20 cellular contexts compared by ENCODE assay signal in the genomic region with DNA sequence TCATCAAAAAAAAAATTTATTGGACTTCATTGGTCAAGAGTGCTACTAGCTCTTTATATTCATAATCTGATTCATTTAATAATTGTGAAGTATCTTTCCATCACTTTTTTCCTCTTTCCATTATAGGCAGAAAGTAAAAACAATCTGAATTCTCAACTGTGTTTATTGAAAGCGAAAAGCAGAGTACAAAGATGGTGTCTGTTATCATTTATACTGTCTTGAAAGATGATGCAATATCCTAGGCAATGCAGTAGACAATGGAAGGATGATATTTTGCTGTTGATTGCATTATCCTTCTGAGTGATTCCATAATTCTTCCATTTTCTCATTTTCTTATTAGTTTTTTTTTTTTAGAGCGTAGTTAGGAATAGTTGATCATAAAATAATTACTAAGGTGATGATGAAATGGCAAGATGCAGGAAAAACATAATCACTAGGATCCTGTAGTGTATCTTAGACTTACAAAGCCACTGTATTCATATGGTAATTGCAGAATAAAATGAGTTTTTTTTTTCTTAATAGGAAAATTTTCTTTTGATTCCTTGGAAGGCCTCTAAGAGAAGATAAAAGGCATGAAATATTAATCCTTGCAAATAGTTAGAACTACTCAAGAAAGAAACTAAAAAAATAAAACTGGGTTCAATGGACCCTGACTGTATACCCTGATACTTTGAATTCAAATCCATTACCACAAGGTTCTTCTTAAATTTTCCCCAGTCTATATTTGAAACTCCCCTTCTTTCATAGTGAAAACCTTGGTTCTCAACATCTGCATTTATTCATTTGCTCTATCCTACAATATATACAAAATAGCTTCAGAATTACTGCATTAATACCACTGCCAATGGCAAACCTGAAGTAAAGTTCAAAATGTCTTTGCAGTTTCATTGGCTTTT. TPM values are rescaled to one million over a fixed set of nuclear protein-coding genes. Genes with fewer than 3 reads are reported as not detected.
DNase-seq lines count a peak whose midpoint lies in the region; ATAC-seq, FAIRE-seq and TF ChIP-seq lines count a peak whose summit lies in the region.
"Had no signal": no experiment of that assay in that cellular context is flagged by ENCODE, and none has a peak within 500 bp of the region (broad histone marks: within the 10 kb centered on the region; RNA-seq: fewer than 3 reads in every experiment).

No MANE protein-coding gene starts in this region.

- H3K27ac ChIP-seq in H1 (ENCODE audit: low read depth, low read length) (no peak overlapping the region), trophoblast cell (ENCODE audit: low read depth, low read length) (no peak overlapping the region)

- no peak overlapping the region for H3K4ac ChIP-seq in H1 (replicated peaks; ENCODE audit: insufficient read length, low read depth, low read length)
- H3K4ac ChIP-seq in trophoblast cell (ENCODE audit: low read depth, low read length) = no peak overlapping the region

- CTCF ChIA-PET in H1 (lab: Charles Lee; ENCODE audit: partially characterized antibody) = no interaction called here

- H2BK12ac ChIP-seq in H1 (ENCODE audit: low read depth, low read length) (no peak overlapping the region), trophoblast cell (ENCODE audit: low read length) (no peak overlapping the region)

- TF ChIP-seq POLR2A in H1 (IDR thresholded peaks at IDR 0.05; ENCODE audit: control extremely low read depth in 1 of 2, low read depth in 2 of 2, low read length in 2 of 2) (no peak), GM18505 (IDR thresholded peaks at IDR 0.05; ENCODE audit: borderline replicate concordance, extremely low read depth, insufficient read depth, insufficient read length) (no peak)

- peaks cover 51% of the 10 kb centered on the region for H3K4me1 Mint-ChIP-seq in stimulated activated naive CD8-positive, alpha-beta T cell treated with anti-CD3 and anti-CD28 coated beads, Interleukin-15, amount 100 ng/mL, for 72 hours

- TF ChIP-seq RAD21 in H1 (IDR thresholded peaks at IDR 0.05 in 1 of 2, conservative IDR thresholded peaks at IDR 0.05 in 1 of 2; ENCODE audit: low read depth in 2 of 2, low read length in 2 of 2) = no peak

- TF ChIP-seq CTCF in H1 (IDR thresholded peaks at IDR 0.05; ENCODE audit: control extremely low read depth in 1 of 3, insufficient read depth in 1 of 3, low read depth in 1 of 3, low read length in 3 of 3) = no peak

- POLR2A ChIA-PET in H1 (lab: Charles Lee; ENCODE audit: partially characterized antibody) = no interaction called here

- H3K9ac ChIP-seq in H1 (replicated peaks in 1 of 4; ENCODE audit: extremely low read depth in 1 of 4, low read depth in 3 of 4, low read length in 3 of 4) = no peak overlapping the region
- H3K9ac ChIP-seq in trophoblast cell (ENCODE audit: low read length) = no peak overlapping the region

- ATAC-seq in stimulated activated naive CD8-positive, alpha-beta T cell treated with anti-CD3 and anti-CD28 coated beads, Interleukin-15, amount 100 ng/mL, for 72 hours = peak; percentile 60
- ATAC-seq in stimulated activated naive CD8-positive, alpha-beta T cell treated with anti-CD3 and anti-CD28 coated beads, Interleukin-15, Interleukin-2, amounts not matched to agents 100 U/mL and 50 U/mL, for 24 hours = no peak
- no peak for ATAC-seq in GM18505 (IDR thresholded peaks at IDR 0.05; ENCODE audit: unreplicated experiment)
- ATAC-seq: activated CD8-positive, alpha-beta memory T cell treated with anti-CD3 and anti-CD28 coated beads, Interleukin-2, amount 10 ng/mL, durations not matched to agents 7 days and 5 days had no signal

- H3K27me3 ChIP-seq in H1 (replicated peaks in 1 of 4; ENCODE audit: control insufficient read depth in 3 of 4, extremely low read depth in 1 of 4, insufficient read depth in 3 of 4, low read length in 3 of 4) (no peaks in the 10 kb centered on the region), trophoblast cell (ENCODE audit: insufficient read depth, low read length) (no peaks in the 10 kb centered on the region)

- H3K36me3 ChIP-seq in H1 (ENCODE audit: control insufficient read depth in 2 of 4, insufficient read depth in 4 of 4, low read length in 3 of 4) (peaks cover 0 to 6% (median 1%) of the 10 kb centered on the region in 4 experiments; a peak in 2 of 8 replicates), trophoblast cell (ENCODE audit: control insufficient read depth in 1 of 2, insufficient read depth in 2 of 2, low read length in 2 of 2) (no peaks in the 10 kb centered on the region)

- H2AFZ ChIP-seq in H1 (ENCODE audit: low read length) (no peak overlapping the region), trophoblast cell (ENCODE audit: insufficient read depth, low read length, poor library complexity) (no peak overlapping the region)

- H3K79me2 ChIP-seq in H1 (ENCODE audit: control insufficient read depth in 1 of 2, insufficient read depth in 2 of 2, low read length in 2 of 2) = peaks cover 3 to 89% of the 10 kb centered on the region in 2 experiments; a peak in 3 of 4 replicates
- no peaks in the 10 kb centered on the region for H3K79me2 ChIP-seq in trophoblast cell (ENCODE audit: control insufficient read depth, insufficient read depth, low read length, poor library complexity)

- H3K27me3 Mint-ChIP-seq in stimulated activated naive CD8-positive, alpha-beta T cell treated with anti-CD3 and anti-CD28 coated beads, Interleukin-15, amount 100 ng/mL, for 72 hours = no peaks in the 10 kb centered on the region
- H3K27me3 Mint-ChIP-seq: activated CD8-positive, alpha-beta memory T cell treated with anti-CD3 and anti-CD28 coated beads, Interleukin-2, amount 10 ng/mL, durations not matched to agents 7 days and 5 days; dendritic cell treated with granulocyte-macrophage colony-stimulating factor and Interleukin-4, amounts not matched to agents 40 ng/mL and 50 ng/mL, for 4 days; progenitor cell of endocrine pancreas had no signal

- H3K4me3 Mint-ChIP-seq in stimulated activated naive CD8-positive, alpha-beta T cell treated with anti-CD3 and anti-CD28 coated beads, Interleukin-15, amount 100 ng/mL, for 72 hours = peak overlapping the region; percentile 74 to 79
- H3K4me3 Mint-ChIP-seq: activated CD8-positive, alpha-beta memory T cell treated with anti-CD3 and anti-CD28 coated beads, Interleukin-2, amount 10 ng/mL, durations not matched to agents 7 days and 5 days; dendritic cell treated with granulocyte-macrophage colony-stimulating factor and Interleukin-4, amounts not matched to agents 40 ng/mL and 50 ng/mL, for 4 days; immature natural killer cell had no signal

- no peak overlapping the region for H4K12ac ChIP-seq in trophoblast cell (ENCODE audit: low read depth, low read length)

- FAIRE-seq in H1 (lab: Jason Lieb, UNC) (no peak), urothelium cell line (lab: Jason Lieb, UNC) (peak; percentile 23)
- FAIRE-seq: small intestine had no signal

- H3K56ac ChIP-seq in H1 (replicated peaks; ENCODE audit: insufficient read length, low read depth, low read length) = no peak overlapping the region

- H2BK120ac ChIP-seq in H1 (replicated peaks; ENCODE audit: low read depth, low read length) (no peak overlapping the region), trophoblast cell (ENCODE audit: insufficient read depth, low read length, poor library complexity) (no peak overlapping the region)

- H2BK5ac ChIP-seq in H1 (ENCODE audit: low read depth, low read length) (no peak overlapping the region), trophoblast cell (ENCODE audit: low read depth, low read length, poor library complexity) (no peak overlapping the region)

- H3K18ac ChIP-seq in H1 (ENCODE audit: extremely low read depth, low read length) = no peak overlapping the region
- no peak overlapping the region for H3K18ac ChIP-seq in trophoblast cell (ENCODE audit: low read length)

- no peak overlapping the region for H2BK15ac ChIP-seq in H1 (ENCODE audit: low read length)

- H4K20me1 ChIP-seq in H1 (replicated peaks in 1 of 2; ENCODE audit: control insufficient read depth in 1 of 2, insufficient read depth in 2 of 2, low read length in 2 of 2) = peaks cover 0 to 4% of the 10 kb centered on the region in 2 experiments

- no peak for TF ChIP-seq EP300 in H1 (IDR thresholded peaks at IDR 0.05; ENCODE audit: borderline replicate concordance in 1 of 2, low read depth in 2 of 2, low read length in 2 of 2)

- H3K79me1 ChIP-seq in H1 (ENCODE audit: low read depth, low read length) (no peaks in the 10 kb centered on the region), trophoblast cell (ENCODE audit: low read length) (no peaks in the 10 kb centered on the region)

- DNase-seq in stimulated activated naive CD8-positive, alpha-beta T cell treated with anti-CD3 and anti-CD28 coated beads, Interleukin-15, amount 100 ng/mL, for 72 hours = no peak
- DNase-seq in stimulated activated naive CD8-positive, alpha-beta T cell treated with anti-CD3 and anti-CD28 coated beads, Interleukin-15, Interleukin-2, amounts not matched to agents 100 U/mL and 50 U/mL, for 24 hours = no peak
- peak; percentile 33 for DNase-seq in SK-MEL-5 (ENCODE audit: low read depth, low spot score)
- no peak for DNase-seq in H1 (ENCODE audit: low read depth in 1 of 2, low spot score in 2 of 2)
- DNase-seq in urothelium cell line (ENCODE audit: low spot score) = no peak
- no peak for DNase-seq in NCI-H1092 (lab: John Stamatoyannopoulos, UW)
- DNase-seq in trophoblast cell = no peak
- DNase-seq: activated CD4-positive, CD25-positive, alpha-beta regulatory T cell; activated CD8-positive, alpha-beta memory T cell treated with anti-CD3 and anti-CD28 coated beads, Interleukin-2, amount 10 ng/mL, durations not matched to agents 7 days and 5 days; activated naive CD4-positive, alpha-beta T cell treated with Interleukin-2 at 50 U/mL for 16 hours; immature natural killer cell; NCI-H1092 treated with DMSO at 0.1 percent for 48 hours; NCI-H2171; NCI-H774; small intestine; stimulated activated CD4-positive, alpha-beta T cell treated with anti-CD3 and anti-CD28 coated beads, Interleukin-4, amount 100 ng/mL, for 24 hours; stimulated activated CD8-positive, alpha-beta memory T cell treated with anti-CD3 and anti-CD28 coated beads, Interleukin-4, amount 100 ng/mL, for 48 hours had no signal

- H4K5ac ChIP-seq in H1 (ENCODE audit: insufficient read length, low read depth, low read length) = peak overlapping the region; percentile 66

- H3K27ac Mint-ChIP-seq in stimulated activated naive CD8-positive, alpha-beta T cell treated with anti-CD3 and anti-CD28 coated beads, Interleukin-15, amount 100 ng/mL, for 72 hours = peak overlapping the region; percentile 100
- H3K27ac Mint-ChIP-seq: activated CD8-positive, alpha-beta memory T cell treated with anti-CD3 and anti-CD28 coated beads, Interleukin-2, amount 10 ng/mL, durations not matched to agents 7 days and 5 days; dendritic cell treated with granulocyte-macrophage colony-stimulating factor and Interleukin-4, amounts not matched to agents 40 ng/mL and 50 ng/mL, for 4 days; progenitor cell of endocrine pancreas had no signal

- no peak overlapping the region for H3K4me2 ChIP-seq in H1 (ENCODE audit: insufficient read depth in 1 of 2, low read depth in 2 of 2, low read length in 2 of 2)
- H3K4me2 ChIP-seq in trophoblast cell (ENCODE audit: low read length) = no peak overlapping the region

- H3K14ac ChIP-seq in H1 (ENCODE audit: insufficient read length) = no peak overlapping the region
- H3K14ac ChIP-seq in trophoblast cell (ENCODE audit: low read length) = no peak overlapping the region

- H3K23ac ChIP-seq in H1 (ENCODE audit: insufficient read length) (no peak overlapping the region), trophoblast cell (ENCODE audit: low read length) (no peak overlapping the region)

- H3K23me2 ChIP-seq in H1 (ENCODE audit: low read depth, low read length) = no peaks in the 10 kb centered on the region

- H4K91ac ChIP-seq in H1 (replicated peaks; ENCODE audit: insufficient read length, low read length) = no peak overlapping the region
- H4K91ac ChIP-seq in trophoblast cell (ENCODE audit: low read depth, low read length) = no peak overlapping the region

- no peaks in the 10 kb centered on the region; a peak in 1 of 7 replicates for H3K4me1 ChIP-seq in H1 (replicated peaks in 1 of 4; ENCODE audit: control insufficient read depth in 3 of 4, insufficient read depth in 4 of 4, low read length in 3 of 4)
- no peaks in the 10 kb centered on the region for H3K4me1 ChIP-seq in trophoblast cell (ENCODE audit: control insufficient read depth in 1 of 2, insufficient read depth in 2 of 2, low read length in 2 of 2)

- H2BK20ac ChIP-seq in H1 (ENCODE audit: low read length) = no peak overlapping the region

- 95% methylated on average over 2 of the region's 2 CpGs; no CpG with 5 or more reads in 1 of the 2 experiments for WGBS in H1 (ENCODE audit: extremely low coverage in 1 of 2, insufficient coverage in 1 of 2, insufficient read length in 1 of 2, insufficient replicate concordance in 2 of 2, low coverage in 1 of 2, low lambda C conversion rate in 2 of 2, missing lambda C conversion rate in 1 of 2), 2 experiments
- no CpG with 5 or more reads among the region's 2 CpGs for WGBS in trophoblast cell (ENCODE audit: extremely low coverage, insufficient coverage, insufficient read length)

- H2AK5ac ChIP-seq in H1 (ENCODE audit: low read depth, low read length) (no peak overlapping the region), trophoblast cell (ENCODE audit: low read length) (no peak overlapping the region)

- in situ Hi-C loops in SK-MEL-5 (cut with HindIII; ENCODE audit: low pct_unique_long_range_greater_than_20kb, low sequenced_read_pairs) = no loop called here

- no peak overlapping the region for H3K4me3 ChIP-seq in H1 (ENCODE audit: extremely low read depth in 1 of 4, insufficient read depth in 2 of 4, low read depth in 3 of 4, low read length in 4 of 4)
- no peak overlapping the region for H3K4me3 ChIP-seq in trophoblast cell (ENCODE audit: low read depth, low read length)

- H3K9me3 Mint-ChIP-seq in stimulated activated naive CD8-positive, alpha-beta T cell treated with anti-CD3 and anti-CD28 coated beads, Interleukin-15, amount 100 ng/mL, for 72 hours = peaks cover 4 to 7% of the 10 kb centered on the region in 2 donors
- H3K9me3 Mint-ChIP-seq: dendritic cell treated with granulocyte-macrophage colony-stimulating factor and Interleukin-4, amounts not matched to agents 40 ng/mL and 50 ng/mL, for 4 days; immature natural killer cell had no signal

- H3K9me3 ChIP-seq in H1 (ENCODE audit: insufficient read depth in 2 of 2, low read depth in 1 of 2, low read length in 1 of 2) = peaks cover 0 to 11% of the 10 kb centered on the region in 2 experiments; a peak in 1 of 4 replicates
- H3K9me3 ChIP-seq in trophoblast cell (ENCODE audit: insufficient read depth, low read depth, low read length) = no peaks in the 10 kb centered on the region

- H4K8ac ChIP-seq in H1 (ENCODE audit: extremely low read depth, insufficient read depth, low read length) (no peak overlapping the region), trophoblast cell (ENCODE audit: low read depth, low read length) (no peak overlapping the region)

RNA-seq across cellular contexts. Expression of a gene that starts 11.6 kb away (rescaled TPM):
- 72.9 and 75.4 TPM in 2 replicates for total RNA-seq in SK-MEL-5 (2014; rRNA removed; shearing (Covaris generic))
- polyA plus RNA-seq in SK-MEL-5 (2015; cell fraction: cytosol; rRNA removed) = 52.1 and 61.4 TPM in 2 replicates
- polyA plus RNA-seq in SK-MEL-5 (2015; cell fraction: nucleus; rRNA removed) = 73.7 and 111 TPM in 2 replicates
- 59.3 and 64.3 TPM in 2 replicates for total RNA-seq in H1 (2021; fragmentation: NEBNext Ultra II Directional; extraction: Animal tissue kit (Norgen Biotek cat#: 25700))
- 15.4 and 27.7 TPM in 2 replicates for polyA plus RNA-seq in H1 (2011; rRNA removed)
- polyA plus RNA-seq in H1 (2011; cell fraction: cytosol; rRNA removed) = 43.2 TPM
- 13.8 TPM for polyA plus RNA-seq in H1 (2011; cell fraction: nucleus; rRNA removed)
- polyA plus RNA-seq in H1 (2012, experiment 1 of 2) = 35.6 to 48.9 TPM (median 37.9 TPM) in 4 replicates
- 11.4 TPM for polyA plus RNA-seq in H1 (2012, experiment 2 of 2)
- 46.8 TPM for polyA plus RNA-seq in H1 (2013, experiment 1 of 2)
- 45.1 TPM for polyA plus RNA-seq in H1 (2013, experiment 2 of 2)
- 46.6 and 74.6 TPM in 2 replicates for polyA minus RNA-seq in H1 (2011; rRNA and poly(A)+ RNA removed)
- polyA minus RNA-seq in H1 (2011; cell fraction: cytosol; rRNA and poly(A)+ RNA removed) = 24.0 TPM
- polyA minus RNA-seq in H1 (2011; cell fraction: nucleus; rRNA and poly(A)+ RNA removed) = 83.1 TPM
- 41.6 and 42.6 TPM in 2 replicates for polyA plus RNA-seq in trophoblast cell (2013)
